15 cellular contexts compared by ENCODE assay signal in the genomic region with DNA sequence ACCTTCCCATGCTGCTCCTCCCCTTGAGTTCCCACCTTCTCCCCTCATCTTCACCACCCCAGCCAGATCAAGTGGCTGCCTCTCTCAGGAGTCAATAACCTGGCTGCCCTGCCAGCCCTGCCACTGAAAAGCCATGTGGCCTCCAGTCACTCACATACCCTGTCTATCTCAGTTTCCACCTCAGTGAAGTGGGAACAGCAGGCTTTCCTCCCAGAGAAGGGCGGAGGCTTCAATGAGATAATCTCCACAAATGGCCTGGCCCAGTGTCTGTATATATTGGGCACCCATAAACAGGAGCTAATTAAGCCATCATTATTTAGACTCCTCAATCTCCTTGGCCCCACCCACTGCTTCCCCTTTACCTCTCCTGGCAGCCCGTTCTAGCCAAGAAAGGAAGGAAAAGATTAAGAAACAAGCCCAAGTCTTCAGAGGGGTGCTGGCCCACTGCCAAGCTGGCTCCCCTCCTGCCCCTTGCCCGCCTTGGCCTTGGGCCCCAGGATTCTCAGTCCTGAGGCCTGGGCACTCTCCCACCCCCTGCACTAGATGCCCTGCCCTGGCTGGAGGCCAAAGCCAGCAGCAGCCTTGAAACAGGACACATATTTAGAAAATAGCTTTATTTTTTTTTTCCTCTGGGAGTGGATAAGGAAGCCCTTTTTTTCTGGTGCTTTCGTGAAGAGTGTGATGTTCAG. TPM values are rescaled to one million over a fixed set of nuclear protein-coding genes. Genes with fewer than 3 reads are reported as not detected.
DNase-seq lines count a peak whose midpoint lies in the region; TF ChIP-seq lines count a peak whose summit lies in the region.
"Had no signal": no experiment of that assay in that cellular context is flagged by ENCODE, and none has a peak within 500 bp of the region (broad histone marks: within the 10 kb centered on the region; RNA-seq: fewer than 3 reads in every experiment).

No MANE protein-coding gene starts in this region.

- H3K4me1 ChIP-seq in endodermal cell (ENCODE audit: control insufficient read depth, insufficient read depth, low read length) (peaks cover 3% of the 10 kb centered on the region), thyroid gland (peaks cover 0 to 12% of the 10 kb centered on the region in 2 donors), sigmoid colon (peaks cover 0 to 31% (median 22%) of the 10 kb centered on the region in 4 donors)

- H3K9ac ChIP-seq in SK-N-MC (ENCODE audit: insufficient read length) (no peak overlapping the region), endodermal cell (ENCODE audit: extremely low read depth, low read length, poor library complexity, severe bottlenecking) (no peak overlapping the region)

- TF ChIP-seq CTCF in endodermal cell (conservative IDR thresholded peaks at IDR 0.05) (no peak), thyroid gland (IDR thresholded peaks at IDR 0.05) (no peak), sigmoid colon (IDR thresholded peaks at IDR 0.05) (no peak)

- H3K4me3 Mint-ChIP-seq in activated naive CD4-positive, alpha-beta T cell treated with anti-CD3 and anti-CD28 coated beads, Interleukin-2, amount 10 ng/mL, durations not matched to agents 7 days and 5 days, result no peak overlapping the region
- no peak overlapping the region for H3K4me3 Mint-ChIP-seq in endodermal cell
- H3K4me3 Mint-ChIP-seq: GM23338 had no signal

- H3K36me3 Mint-ChIP-seq in activated naive CD4-positive, alpha-beta T cell treated with anti-CD3 and anti-CD28 coated beads, Interleukin-2, amount 10 ng/mL, durations not matched to agents 7 days and 5 days, result peaks cover 11% of the 10 kb centered on the region
- H3K36me3 Mint-ChIP-seq in endodermal cell (ENCODE audit: low read depth), result no peaks in the 10 kb centered on the region

- H3K4me1 Mint-ChIP-seq in activated naive CD4-positive, alpha-beta T cell treated with anti-CD3 and anti-CD28 coated beads, Interleukin-2, amount 10 ng/mL, durations not matched to agents 7 days and 5 days, result peaks cover 28% of the 10 kb centered on the region
- peaks cover 2% of the 10 kb centered on the region for H3K4me1 Mint-ChIP-seq in endodermal cell

- H3K4me3 ChIP-seq in SK-N-MC, result no peak overlapping the region
- H3K4me3 ChIP-seq in endodermal cell (ENCODE audit: low read length), result no peak overlapping the region
- no peak overlapping the region for H3K4me3 ChIP-seq in thyroid gland (replicated peaks in 1 of 3)
- H3K4me3 ChIP-seq in sigmoid colon, result no peak overlapping the region
- H3K4me3 ChIP-seq: gastroesophageal sphincter, GM23338, smooth muscle cell had no signal

- no peaks in the 10 kb centered on the region for H3K27me3 ChIP-seq in endodermal cell (ENCODE audit: control insufficient read depth, insufficient read depth, low read length, poor library complexity, severe bottlenecking)
- H3K27me3 ChIP-seq in thyroid gland, result no peaks in the 10 kb centered on the region
- H3K27me3 ChIP-seq in sigmoid colon, result no peaks in the 10 kb centered on the region
- H3K27me3 ChIP-seq: gastroesophageal sphincter had no signal

- no peak for TF ChIP-seq EP300 in sigmoid colon (IDR thresholded peaks at IDR 0.05)

- intact Hi-C loops in thyroid gland (cut with DNase I), result no loop called here
- intact Hi-C loops in sigmoid colon (cut with DNase I), result no loop called here

- H3K9me3 ChIP-seq in SK-N-MC (ENCODE audit: low read depth, low read length) (no peaks in the 10 kb centered on the region), endodermal cell (ENCODE audit: control insufficient read depth, low read length) (no peaks in the 10 kb centered on the region), thyroid gland (no peaks in the 10 kb centered on the region), sigmoid colon (no peaks in the 10 kb centered on the region)
- H3K9me3 ChIP-seq: gastroesophageal sphincter had no signal

- no peaks in the 10 kb centered on the region for H3K27me3 Mint-ChIP-seq in activated naive CD4-positive, alpha-beta T cell treated with anti-CD3 and anti-CD28 coated beads, Interleukin-2, amount 10 ng/mL, durations not matched to agents 7 days and 5 days
- H3K27me3 Mint-ChIP-seq in endodermal cell (ENCODE audit: insufficient read depth), result no peaks in the 10 kb centered on the region

- no peaks in the 10 kb centered on the region for H3K9me3 Mint-ChIP-seq in activated naive CD4-positive, alpha-beta T cell treated with anti-CD3 and anti-CD28 coated beads, Interleukin-2, amount 10 ng/mL, durations not matched to agents 7 days and 5 days
- no peaks in the 10 kb centered on the region for H3K9me3 Mint-ChIP-seq in endodermal cell
- H3K9me3 Mint-ChIP-seq: GM23338 had no signal

- H3K27ac ChIP-seq in SK-N-MC, result peak overlapping the region; percentile 17; the same call in 1 of the 2 replicates
- H3K27ac ChIP-seq in endodermal cell (ENCODE audit: low read depth, low read length), result no peak overlapping the region
- no peak overlapping the region for H3K27ac ChIP-seq in thyroid gland
- H3K27ac ChIP-seq in sigmoid colon, result peak overlapping the region in 1 of 4 donors; percentile 0

- H3K27ac Mint-ChIP-seq in activated naive CD4-positive, alpha-beta T cell treated with anti-CD3 and anti-CD28 coated beads, Interleukin-2, amount 10 ng/mL, durations not matched to agents 7 days and 5 days, result no peak overlapping the region
- peak overlapping the region; percentile 55 for H3K27ac Mint-ChIP-seq in endodermal cell
- H3K27ac Mint-ChIP-seq: GM23338 had no signal

- peak; percentile 14 for DNase-seq in activated naive CD4-positive, alpha-beta T cell treated with anti-CD3 and anti-CD28 coated beads, Interleukin-2, amount 10 ng/mL, durations not matched to agents 7 days and 5 days
- no peak for DNase-seq in activated naive CD4-positive, alpha-beta T cell treated with Interleukin-2 at 50 U/mL for 16 hours
- DNase-seq in SK-N-MC (ENCODE audit: low read depth, low spot score), result no peak
- no peak for DNase-seq in endodermal cell
- peak; percentile 41 to 48 for DNase-seq in thyroid gland
- DNase-seq in sigmoid colon, result no peak
- DNase-seq in islet precursor cell, result no peak
- DNase-seq in HuH-7.5 (ENCODE audit: low spot score), result no peak
- DNase-seq: ACHN, kidney glomerular epithelial cell, NCI-H345, RPMI8226 had no signal

- CTCF ChIA-PET in activated naive CD4-positive, alpha-beta T cell treated with anti-CD3 and anti-CD28 coated beads, Interleukin-2, amount 10 ng/mL, durations not matched to agents 7 days and 5 days (lab: Charles Lee), result interaction anchor here (0.5 to 0.9 kb wide), 2 partner anchors 20 to 789 kb away, joined by 3 to 4 read pairs; no protein-coding TSS in a partner anchor

- no peak for TF ChIP-seq POLR2A in thyroid gland (IDR thresholded peaks at IDR 0.05)
- TF ChIP-seq POLR2A in sigmoid colon (IDR thresholded peaks at IDR 0.05), result no peak

- H3K36me3 ChIP-seq in SK-N-MC (ENCODE audit: insufficient read depth, low read length) (peaks cover 18% of the 10 kb centered on the region), endodermal cell (ENCODE audit: control insufficient read depth, insufficient read depth, low read length) (no peaks in the 10 kb centered on the region), thyroid gland (no peaks in the 10 kb centered on the region), sigmoid colon (no peaks in the 10 kb centered on the region)

- 89 to 100% methylated on average over 1 to 4 of the region's 4 CpGs for WGBS in endodermal cell (ENCODE audit: insufficient coverage in 1 of 2, insufficient read length in 1 of 2), 2 experiments
- WGBS in thyroid gland, 2 donors, result 43 to 45% methylated on average over 4 of the region's 4 CpGs
- WGBS in sigmoid colon, 2 donors, result 61 to 75% methylated on average over 4 of the region's 4 CpGs

RNA-seq across cellular contexts. Expression of gene EPB41, which starts 16.0 kb away (rescaled TPM):
- total RNA-seq in endodermal cell (10 to 100 TPM; 60.3 to 91.0 TPM), thyroid gland (100 to 1,000 TPM in 1 of 4 donors, 10 to 100 TPM in 3; 59.7 to 102 (median 80.2) TPM), sigmoid colon (10 to 100 TPM; 23.2 to 33.4 (median 27.4) TPM)
- polyA plus RNA-seq in endodermal cell (2013, experiment 1 of 2), result 72.3 TPM
- 72.7 TPM for polyA plus RNA-seq in endodermal cell (2013, experiment 2 of 2)
- polyA plus RNA-seq in sigmoid colon, result 10 to 100 TPM; 13.2 to 35.1 (median 23.1) TPM

Comparison
In these comparisons a context has a peak if more than half of its experiments do, and no peak if none do; other contexts are left out.
1. DNase-seq: peak in activated naive CD4-positive, alpha-beta T cell treated with anti-CD3 and anti-CD28 coated beads, Interleukin-2, amount 10 ng/mL, durations not matched to agents 7 days and 5 days (single experiment) and thyroid gland (2 of 2); none in activated naive CD4-positive, alpha-beta T cell treated with Interleukin-2 at 50 U/mL for 16 hours (single experiment), SK-N-MC (single experiment), endodermal cell (single experiment), sigmoid colon (single experiment), islet precursor cell (single experiment) and HuH-7.5 (single experiment).